ENCODE assay signal across 16 cellular contexts in genomic region chr6:152696543-152696942, GRCh38. TPM values are rescaled to one million over a fixed set of nuclear protein-coding genes. Genes with fewer than 3 reads are reported as not detected.
DNase-seq lines count a peak whose midpoint lies in the region; ATAC-seq, FAIRE-seq and TF ChIP-seq lines count a peak whose summit lies in the region.
"Had no signal": no experiment of that assay in that cellular context is flagged by ENCODE, and none has a peak within 500 bp of the region (broad histone marks: within the 10 kb centered on the region; RNA-seq: fewer than 3 reads in every experiment).

No MANE protein-coding gene starts in this region.

- H2AFZ ChIP-seq in PC-3 (ENCODE audit: low read length) (no peak overlapping the region), endothelial cell of umbilical vein (ENCODE audit: low read depth, low read length) (no peak overlapping the region)

- peak; percentile 73 for ATAC-seq in PC-3
- ATAC-seq in activated CD4-positive, CD25-positive, alpha-beta regulatory T cell treated with anti-CD3 and anti-CD28 coated beads, Interleukin-2, amount 50 U/mL, for 24 hours: no peak
- ATAC-seq: effector memory CD8-positive, alpha-beta T cell had no signal

- FAIRE-seq in endothelial cell of umbilical vein (lab: Jason Lieb, UNC) (peak; percentile 44), frontal cortex (lab: Jason Lieb, UNC) (no peak)

- 0 out of 2 replicates have a peak overlapping the region, but pooled peaks have one; percentile 28 for H3K27ac ChIP-seq in PC-3 (ENCODE audit: low read length)
- peak overlapping the region; percentile 92 for H3K27ac ChIP-seq in endothelial cell of umbilical vein (ENCODE audit: insufficient read depth, low read depth, low read length)
- H3K27ac ChIP-seq: adrenal gland, HL-60 had no signal

- no peaks in the 10 kb centered on the region for H3F3A ChIP-seq in PC-3 (ENCODE audit: low read length, unreplicated experiment)

- TF ChIP-seq CTCF in AG10803 (conservative IDR thresholded peaks at IDR 0.05; ENCODE audit: low read length): no peak
- no peak for TF ChIP-seq CTCF in PC-3 (conservative IDR thresholded peaks at IDR 0.05; ENCODE audit: low read depth, low read length)
- TF ChIP-seq CTCF in endothelial cell of umbilical vein (IDR thresholded peaks at IDR 0.05; ENCODE audit: extremely low read depth in 1 of 2, insufficient read depth in 1 of 2, low read depth in 1 of 2, low read length in 2 of 2): no peak
- TF ChIP-seq CTCF in progenitor cell of endocrine pancreas (IDR thresholded peaks at IDR 0.05; ENCODE audit: unreplicated experiment): no peak

- H3K27me3 ChIP-seq in PC-3 (ENCODE audit: low read length): peaks cover 21% of the 10 kb centered on the region
- H3K27me3 ChIP-seq in endothelial cell of umbilical vein (ENCODE audit: control insufficient read depth in 2 of 2, insufficient read depth in 2 of 2, low read length in 2 of 2): no peaks in the 10 kb centered on the region
- H3K27me3 ChIP-seq: adrenal gland had no signal

- no peaks in the 10 kb centered on the region for H3K9me1 ChIP-seq in endothelial cell of umbilical vein (replicated peaks; ENCODE audit: control insufficient read depth, extremely low read depth, insufficient read depth, low read length)

- H3K79me2 ChIP-seq in PC-3 (ENCODE audit: low read length) (no peaks in the 10 kb centered on the region), endothelial cell of umbilical vein (ENCODE audit: control insufficient read depth, insufficient read depth, low read length) (peaks cover 37% of the 10 kb centered on the region)

- H3K4me1 ChIP-seq in PC-3 (ENCODE audit: insufficient read depth, low read length) (peaks cover 10% of the 10 kb centered on the region), endothelial cell of umbilical vein (ENCODE audit: control insufficient read depth, extremely low read depth, insufficient read depth, low read length) (peaks cover 34% of the 10 kb centered on the region)
- H3K4me1 ChIP-seq: adrenal gland, HAP-1 had no signal

- no peaks in the 10 kb centered on the region for H4K20me1 ChIP-seq in PC-3 (ENCODE audit: low read length)
- no peaks in the 10 kb centered on the region for H4K20me1 ChIP-seq in endothelial cell of umbilical vein (replicated peaks; ENCODE audit: control insufficient read depth, extremely low read depth, insufficient read depth, low read length)

- CTCF ChIA-PET in PC-3 (lab: Charles Lee): no interaction called here
- CTCF ChIA-PET in endothelial cell of umbilical vein (lab: Charles Lee): interaction anchor here (1.2 to 3.0 kb wide), 4 partner anchors 24 to 252 kb away, joined by 3 to 29 read pairs (median 6); no protein-coding TSS in a partner anchor

- H3K36me3 ChIP-seq in PC-3 (ENCODE audit: low read depth, low read length) (no peaks in the 10 kb centered on the region), endothelial cell of umbilical vein (ENCODE audit: control insufficient read depth in 2 of 2, extremely low read depth in 1 of 2, insufficient read depth in 2 of 2, low read length in 2 of 2) (no peaks in the 10 kb centered on the region)
- H3K36me3 ChIP-seq: adrenal gland, HAP-1 had no signal

- TF ChIP-seq POLR2A in endothelial cell of umbilical vein (IDR thresholded peaks at IDR 0.05; ENCODE audit: low read depth, low read length): peak; percentile 60

- H3K9ac ChIP-seq in PC-3 (ENCODE audit: low read length) (no peak overlapping the region), endothelial cell of umbilical vein (replicated peaks; ENCODE audit: extremely low read depth, insufficient read depth, low read length) (peak overlapping the region; percentile 99)

- no peaks in the 10 kb centered on the region for H3K9me3 Mint-ChIP-seq in progenitor cell of endocrine pancreas (ENCODE audit: low read depth)
- H3K9me3 Mint-ChIP-seq: activated T-cell treated with anti-CD3 and anti-CD28 coated beads, Interleukin-2, amount 50 U/mL, for 24 hours; effector memory CD8-positive, alpha-beta T cell; stimulated activated naive CD8-positive, alpha-beta T cell treated with anti-CD3 and anti-CD28 coated beads, Interleukin-15, Interleukin-2, amounts not matched to agents 100 ng/mL and 50 ng/mL, for 24 hours had no signal

- intact Hi-C loops in PC-3 (cut with micrococcal nuclease) (no loop called here), endothelial cell of umbilical vein (cut with micrococcal nuclease) (loop anchor here (2.0 kb wide), 2 partner anchors 60 to 212 kb away; partner anchors contain the start of gene SYNE1)

- H3K4me3 Mint-ChIP-seq in progenitor cell of endocrine pancreas (ENCODE audit: low read depth): no peak overlapping the region
- H3K4me3 Mint-ChIP-seq: activated T-cell treated with anti-CD3 and anti-CD28 coated beads, Interleukin-2, amount 50 U/mL, for 24 hours; CD4-positive, CD25-positive, alpha-beta regulatory T cell; effector memory CD8-positive, alpha-beta T cell; stimulated activated naive CD8-positive, alpha-beta T cell treated with anti-CD3 and anti-CD28 coated beads, Interleukin-15, Interleukin-2, amounts not matched to agents 100 ng/mL and 50 ng/mL, for 24 hours had no signal

- H3K27ac Mint-ChIP-seq in progenitor cell of endocrine pancreas: no peak overlapping the region
- H3K27ac Mint-ChIP-seq: activated T-cell treated with anti-CD3 and anti-CD28 coated beads, Interleukin-2, amount 50 U/mL, for 24 hours; CD4-positive, CD25-positive, alpha-beta regulatory T cell; effector memory CD8-positive, alpha-beta T cell; stimulated activated naive CD8-positive, alpha-beta T cell treated with anti-CD3 and anti-CD28 coated beads, Interleukin-15, Interleukin-2, amounts not matched to agents 100 ng/mL and 50 ng/mL, for 24 hours had no signal

- H3K4me3 ChIP-seq in AG10803 (ENCODE audit: low read length) (no peak overlapping the region), PC-3 (ENCODE audit: low read length) (no peak overlapping the region), endothelial cell of umbilical vein (replicated peaks in 1 of 3; ENCODE audit: insufficient read depth in 1 of 3, low read depth in 1 of 3, low read length in 3 of 3) (no peak overlapping the region)
- H3K4me3 ChIP-seq: adrenal gland, HAP-1 had no signal

- BruUV-seq in PC-3 (replicated peaks; lab: Mats Ljungman, UMichigan) (no TSS peak), endothelial cell of umbilical vein (replicated peaks; lab: Mats Ljungman, UMichigan) (no TSS peak)

- H3K36me3 Mint-ChIP-seq in progenitor cell of endocrine pancreas (ENCODE audit: insufficient read depth): no peaks in the 10 kb centered on the region
- H3K36me3 Mint-ChIP-seq: CD4-positive, CD25-positive, alpha-beta regulatory T cell had no signal

- POLR2A ChIA-PET in PC-3 (lab: Charles Lee; ENCODE audit: unreplicated experiment) (no interaction called here), endothelial cell of umbilical vein (lab: Charles Lee) (interaction anchor here (3.5 kb wide), 1 partner anchor 25 kb away, joined by 25 read pairs; no protein-coding TSS in a partner anchor)

- H3K9me2 ChIP-seq in PC-3 (replicated peaks; ENCODE audit: low read length): no peaks in the 10 kb centered on the region

- DNase-seq in AG10803 (ENCODE audit: low read depth): peak; percentile 72
- peak; percentile 69 for DNase-seq in PC-3
- DNase-seq in endothelial cell of umbilical vein (ENCODE audit: low read depth, low spot score): peak; percentile 88
- DNase-seq in myocyte (ENCODE audit: low read depth): peak; percentile 30
- no peak for DNase-seq in NCI-H2107 (lab: John Stamatoyannopoulos, UW)
- no peak for DNase-seq in progenitor cell of endocrine pancreas (ENCODE audit: low spot score, unreplicated experiment)
- no peak for DNase-seq in frontal cortex (ENCODE audit: low spot score in 2 of 2)
- DNase-seq: activated T-cell treated with anti-CD3 and anti-CD28 coated beads, Interleukin-2, amount 50 U/mL, for 24 hours; adrenal gland; CD4-positive, CD25-positive, alpha-beta regulatory T cell; effector memory CD8-positive, alpha-beta T cell; NCI-H2081 had no signal

- peak overlapping the region; percentile 37; the same call in 1 of the 2 replicates for H3K4me2 ChIP-seq in PC-3 (ENCODE audit: low read length)
- H3K4me2 ChIP-seq in endothelial cell of umbilical vein (ENCODE audit: insufficient read depth, low read length): peak overlapping the region; percentile 75

- H3K4me1 Mint-ChIP-seq in progenitor cell of endocrine pancreas (ENCODE audit: low read depth): no peaks in the 10 kb centered on the region
- H3K4me1 Mint-ChIP-seq: CD4-positive, CD25-positive, alpha-beta regulatory T cell had no signal

- dilution Hi-C loops in endothelial cell of umbilical vein (cut with MboI; ENCODE audit: extremely low pct_ligation_motif_present, low sequenced_read_pairs): no loop called here

- H3K9me3 ChIP-seq in PC-3 (ENCODE audit: low read length) (no peaks in the 10 kb centered on the region), endothelial cell of umbilical vein (replicated peaks; ENCODE audit: control insufficient read depth, insufficient read depth, low read length) (no peaks in the 10 kb centered on the region)
- H3K9me3 ChIP-seq: HAP-1 had no signal

- no peaks in the 10 kb centered on the region for H3K27me3 Mint-ChIP-seq in progenitor cell of endocrine pancreas

RNA-seq across cellular contexts. Expression of gene MYCT1, which starts 1.2 kb away (rescaled TPM):
- total RNA-seq in PC-3 (2014; rRNA removed): 0.55 TPM in 1 of 2 replicates, not detected in the other
- 106 and 119 TPM in 2 replicates for total RNA-seq in endothelial cell of umbilical vein
- 103 and 110 TPM in 2 replicates for polyA plus RNA-seq in endothelial cell of umbilical vein
- 88.0 and 93.5 TPM in 2 replicates for polyA plus RNA-seq in endothelial cell of umbilical vein (2011; cell fraction: cytosol; rRNA removed)
- 108 and 121 TPM in 2 replicates for polyA plus RNA-seq in endothelial cell of umbilical vein (2011; cell fraction: nucleus; rRNA removed)
- polyA plus RNA-seq in endothelial cell of umbilical vein (2012): 61.9 and 87.5 TPM in 2 replicates
- polyA minus RNA-seq in endothelial cell of umbilical vein: 188 and 189 TPM in 2 replicates
- not detected for polyA minus RNA-seq in endothelial cell of umbilical vein (2011; cell fraction: cytosol; rRNA and poly(A)+ RNA removed)
- polyA minus RNA-seq in endothelial cell of umbilical vein (2011; cell fraction: nucleus; rRNA and poly(A)+ RNA removed): 138 and 188 TPM in 2 replicates
- 0.21 TPM in 1 of 2 replicates, not detected in the other for total RNA-seq in myocyte
- 0.05 TPM for polyA plus RNA-seq in myocyte (2012)
- not detected in 2 replicates for total RNA-seq in progenitor cell of endocrine pancreas
- total RNA-seq in frontal cortex: 4.5 TPM
- polyA plus RNA-seq: CD4-positive, CD25-positive, alpha-beta regulatory T cell had no signal

RNA-seq across cellular contexts. Expression of gene VIP, which starts 54.1 kb away (rescaled TPM):
- not detected in 2 replicates for total RNA-seq in PC-3 (2014; rRNA removed)
- 1.2 and 2.0 TPM in 2 replicates for total RNA-seq in endothelial cell of umbilical vein
- polyA plus RNA-seq in endothelial cell of umbilical vein: 0.70 and 0.89 TPM in 2 replicates
- polyA plus RNA-seq in endothelial cell of umbilical vein (2011; cell fraction: cytosol; rRNA removed): 0.23 and 0.42 TPM in 2 replicates
- polyA plus RNA-seq in endothelial cell of umbilical vein (2011; cell fraction: nucleus; rRNA removed): 16.7 and 19.2 TPM in 2 replicates
- 0.42 and 1.3 TPM in 2 replicates for polyA plus RNA-seq in endothelial cell of umbilical vein (2012)
- polyA minus RNA-seq in endothelial cell of umbilical vein: 0.49 and 1.3 TPM in 2 replicates
- not detected for polyA minus RNA-seq in endothelial cell of umbilical vein (2011; cell fraction: cytosol; rRNA and poly(A)+ RNA removed)
- 1.3 and 2.2 TPM in 2 replicates for polyA minus RNA-seq in endothelial cell of umbilical vein (2011; cell fraction: nucleus; rRNA and poly(A)+ RNA removed)
- not detected in 2 replicates for total RNA-seq in myocyte
- polyA plus RNA-seq in myocyte (2012): not detected
- not detected in 2 replicates for total RNA-seq in progenitor cell of endocrine pancreas
- total RNA-seq in frontal cortex: 4.1 TPM
- total RNA-seq: CD4-positive, CD25-positive, alpha-beta regulatory T cell had no signal
- polyA plus RNA-seq: CD4-positive, CD25-positive, alpha-beta regulatory T cell had no signal

RNA-seq across cellular contexts. Expression of gene SYNE1, which starts 59.4 kb away (rescaled TPM):
- total RNA-seq in PC-3 (2014; rRNA removed) (11.6 and 16.7 TPM in 2 replicates), endothelial cell of umbilical vein (43.6 and 52.3 TPM in 2 replicates), myocyte (123 and 258 TPM in 2 replicates), progenitor cell of endocrine pancreas (43.8 and 58.8 TPM in 2 replicates), frontal cortex (137 TPM)
- polyA plus RNA-seq in endothelial cell of umbilical vein: 26.5 and 27.0 TPM in 2 replicates
- 22.0 and 23.2 TPM in 2 replicates for polyA plus RNA-seq in endothelial cell of umbilical vein (2011; cell fraction: cytosol; rRNA removed)
- polyA plus RNA-seq in endothelial cell of umbilical vein (2011; cell fraction: nucleus; rRNA removed): 65.8 and 73.1 TPM in 2 replicates
- polyA plus RNA-seq in endothelial cell of umbilical vein (2012): 16.1 and 20.0 TPM in 2 replicates
- polyA minus RNA-seq in endothelial cell of umbilical vein: 151 and 182 TPM in 2 replicates
- 1.1 TPM for polyA minus RNA-seq in endothelial cell of umbilical vein (2011; cell fraction: cytosol; rRNA and poly(A)+ RNA removed)
- 169 and 173 TPM in 2 replicates for polyA minus RNA-seq in endothelial cell of umbilical vein (2011; cell fraction: nucleus; rRNA and poly(A)+ RNA removed)
- 45.0 TPM for polyA plus RNA-seq in myocyte (2012)

Comparison
In these comparisons a context has a peak if more than half of its experiments do, and no peak if none do; other contexts are left out.
1. DNase-seq: peak in AG10803 (single experiment), PC-3 (single experiment), endothelial cell of umbilical vein (single experiment) and myocyte (single experiment); none in NCI-H2107 (single experiment), progenitor cell of endocrine pancreas (single experiment) and frontal cortex (0 of 2).
2. RNA of gene MYCT1, which starts 1.2 kb away (total RNA-seq): 106 to 119 TPM in endothelial cell of umbilical vein; 4.5 TPM in frontal cortex (single experiment), 0.55 TPM in PC-3, 0.21 TPM in myocyte and not detected in progenitor cell of endocrine pancreas; every median in the first group is over 10 times any median in the second.